ENCODE assay signal across 8 cellular contexts in the genomic region with DNA sequence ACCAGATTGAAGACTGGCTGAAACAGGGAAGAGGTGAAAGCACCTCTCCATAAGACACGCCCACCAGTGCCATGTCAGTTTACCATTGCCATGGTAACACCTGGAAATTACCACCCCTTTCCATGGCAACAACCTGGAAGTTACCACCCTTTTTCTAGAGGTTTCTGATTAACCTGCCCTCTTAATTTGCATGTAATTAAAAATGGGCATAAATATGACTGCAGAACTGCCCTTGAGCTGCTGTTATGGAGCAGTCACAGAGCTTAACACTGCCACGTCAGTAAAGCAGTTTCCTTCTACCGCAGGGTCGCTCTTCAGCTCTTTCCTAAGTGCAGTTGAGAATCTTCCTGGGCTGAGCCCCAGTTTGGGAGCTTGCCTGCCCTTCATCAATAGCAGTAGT. TPM values are rescaled to one million over a fixed set of nuclear protein-coding genes. Genes with fewer than 3 reads are reported as not detected.
DNase-seq lines count a peak whose midpoint lies in the region; ATAC-seq, FAIRE-seq and TF ChIP-seq lines count a peak whose summit lies in the region.

No MANE protein-coding gene starts in this region.

- H3K4me3 Mint-ChIP-seq in stimulated activated memory B cell treated with anti-CD40 and anti-IgM and Interleukin-4, amounts not matched to agents 10 μg/mL and 1 μg/mL and 100 μg/mL, for 72 hours = peak overlapping the region; percentile 36
- no peak overlapping the region for H3K4me3 Mint-ChIP-seq in CD14-positive monocyte

- FAIRE-seq in kidney (lab: Jason Lieb, UNC) = no peak

- no peak overlapping the region for H3K9ac ChIP-seq in kidney (ENCODE audit: low read length in 2 of 2)

- H3K27ac Mint-ChIP-seq in stimulated activated memory B cell treated with anti-CD40 and anti-IgM and Interleukin-4, amounts not matched to agents 10 μg/mL and 1 μg/mL and 100 μg/mL, for 72 hours = peak overlapping the region; percentile 87
- peak overlapping the region in 3 of 7 donors; percentile 17 to 68 (median 26) for H3K27ac Mint-ChIP-seq in CD14-positive monocyte

- no peak overlapping the region for H3K4me3 ChIP-seq in effector memory CD4-positive, alpha-beta T cell (ENCODE audit: insufficient read depth, low read depth, low read length, poor library complexity, severe bottlenecking)
- H3K4me3 ChIP-seq in kidney (ENCODE audit: low read length in 2 of 2) = no peak overlapping the region

- TF ChIP-seq CTCF in kidney (IDR thresholded peaks at IDR 0.05; ENCODE audit: borderline replicate concordance, extremely low read depth, insufficient read depth) = no peak
- no peak for TF ChIP-seq CTCF in CD14-positive monocyte (IDR thresholded peaks at IDR 0.05)

- no peaks in the 10 kb centered on the region for H3K36me3 ChIP-seq in effector memory CD4-positive, alpha-beta T cell (ENCODE audit: control insufficient read depth, insufficient read depth, low read length)
- no peaks in the 10 kb centered on the region for H3K36me3 ChIP-seq in kidney (ENCODE audit: control insufficient read depth in 1 of 2, insufficient read depth in 2 of 2, low read length in 2 of 2)

- ATAC-seq in GM18502 (IDR thresholded peaks at IDR 0.05; ENCODE audit: poor library complexity, unreplicated experiment) (peak; percentile 44), GM21529 (IDR thresholded peaks at IDR 0.05; ENCODE audit: unreplicated experiment) (peak; percentile 40)
- peak; percentile 63 for ATAC-seq in stimulated activated memory B cell treated with anti-CD40 and anti-IgM and Interleukin-4, amounts not matched to agents 10 μg/mL and 1 μg/mL and 100 μg/mL, for 72 hours

- no peaks in the 10 kb centered on the region for H3K27me3 Mint-ChIP-seq in stimulated activated memory B cell treated with anti-CD40 and anti-IgM and Interleukin-4, amounts not matched to agents 10 μg/mL and 1 μg/mL and 100 μg/mL, for 72 hours
- no peaks in the 10 kb centered on the region for H3K27me3 Mint-ChIP-seq in CD14-positive monocyte (ENCODE audit: low read depth in 3 of 3)

- H3K27me3 ChIP-seq in effector memory CD4-positive, alpha-beta T cell (replicated peaks; ENCODE audit: control insufficient read depth, insufficient read depth, low read length, poor library complexity, severe bottlenecking) = no peaks in the 10 kb centered on the region

- H3K27ac ChIP-seq in effector memory CD4-positive, alpha-beta T cell (ENCODE audit: insufficient read depth, low read length, poor library complexity, severe bottlenecking) = peak overlapping the region; percentile 76
- H3K27ac ChIP-seq in kidney (ENCODE audit: low read depth in 2 of 2, low read length in 2 of 2) = peak overlapping the region in 1 of 2 donors; percentile 51

- H3K4me1 ChIP-seq in effector memory CD4-positive, alpha-beta T cell (ENCODE audit: control insufficient read depth, insufficient read depth, low read length, poor library complexity, severe bottlenecking) = peaks cover 48% of the 10 kb centered on the region
- peaks cover 10 to 11% of the 10 kb centered on the region in 2 donors for H3K4me1 ChIP-seq in kidney (ENCODE audit: control insufficient read depth in 1 of 2, insufficient read depth in 1 of 2, low read depth in 1 of 2, low read length in 2 of 2)

- no peaks in the 10 kb centered on the region for H3K9me3 Mint-ChIP-seq in stimulated activated memory B cell treated with anti-CD40 and anti-IgM and Interleukin-4, amounts not matched to agents 10 μg/mL and 1 μg/mL and 100 μg/mL, for 72 hours
- H3K9me3 Mint-ChIP-seq in CD14-positive monocyte = no peaks in the 10 kb centered on the region

- intact Hi-C loops in kidney (cut with DNase I) = no loop called here
- intact Hi-C loops in CD14-positive monocyte (cut with micrococcal nuclease) = no loop called here

- peaks cover 15% of the 10 kb centered on the region for H3K36me3 Mint-ChIP-seq in stimulated activated memory B cell treated with anti-CD40 and anti-IgM and Interleukin-4, amounts not matched to agents 10 μg/mL and 1 μg/mL and 100 μg/mL, for 72 hours
- H3K36me3 Mint-ChIP-seq in CD14-positive monocyte = peaks cover 6 to 18% of the 10 kb centered on the region in 2 donors

- H3K4me1 Mint-ChIP-seq in stimulated activated memory B cell treated with anti-CD40 and anti-IgM and Interleukin-4, amounts not matched to agents 10 μg/mL and 1 μg/mL and 100 μg/mL, for 72 hours = peaks cover 87% of the 10 kb centered on the region
- H3K4me1 Mint-ChIP-seq in CD14-positive monocyte = peaks cover 85% of the 10 kb centered on the region

- H3K9me3 ChIP-seq in effector memory CD4-positive, alpha-beta T cell (ENCODE audit: control insufficient read depth, low read length) = no peaks in the 10 kb centered on the region
- H3K9me3 ChIP-seq in kidney (ENCODE audit: control insufficient read depth in 1 of 2, low read length in 2 of 2) = no peaks in the 10 kb centered on the region

- DNase-seq in NCI-H1048 (lab: John Stamatoyannopoulos, UW) = peak; percentile 38
- peak; percentile 65 to 72 (median 66) for DNase-seq in effector memory CD4-positive, alpha-beta T cell
- DNase-seq in LoVo (ENCODE audit: low spot score) = no peak
- no peak for DNase-seq in kidney
- DNase-seq in CD14-positive monocyte (ENCODE audit: low spot score) = no peak

RNA-seq across cellular contexts. Expression of a gene that starts 55.2 kb away (rescaled TPM):
- total RNA-seq in kidney = 35.6 TPM
- polyA plus RNA-seq in kidney (ENCODE audit: insufficient read depth, low read depth, low replicate concordance) (8.2 TPM), CD14-positive monocyte (10 to 100 TPM in 1 of 2 donors, 1 to 10 TPM in 1; 6.6 to 14.5 TPM)

Comparison
In these comparisons a context has a peak if more than half of its experiments do, and no peak if none do; other contexts are left out.
1. DNase-seq: peak in NCI-H1048 (single experiment) and effector memory CD4-positive, alpha-beta T cell (3 of 3); none in LoVo (single experiment), kidney (single experiment) and CD14-positive monocyte (single experiment).
2. Peak in every context shown above with its lines, with median percentiles within 50 percentile points of each other: ATAC-seq.